1 cellular context compared by ENCODE assay signal in genomic region chr6:89145962-89146747, GRCh38.
TF ChIP-seq lines count a peak whose summit lies in the region.

PM20D2 (plus strand) TSS chr6:89146055; CDS start chr6:89146145, 90 bp downstream.

TF ChIP-seq in HEK293, 187 proteins besides CTCF, POLR2A, EP300 and RAD21 (continued from another document and continues in another):
- peak; percentile 62 for TF ChIP-seq ZBTB11 (tag by site-specific recombination; conservative IDR thresholded peaks at IDR 0.05; ENCODE audit: low read depth)
- no peak for TF ChIP-seq ZNF23 (tag by site-specific recombination; IDR thresholded peaks at IDR 0.05; ENCODE audit: borderline replicate concordance)
- TF ChIP-seq ZBTB44 (tag by site-specific recombination; IDR thresholded peaks at IDR 0.05): 0 out of 2 replicates have a peak, but pooled peaks have one; percentile 5
- TF ChIP-seq ZNF121 (tag by site-specific recombination; IDR thresholded peaks at IDR 0.05): peak; percentile 69; the same call in 1 of the 2 replicates
- no peak for TF ChIP-seq KLF7 (tag by site-specific recombination; IDR thresholded peaks at IDR 0.05; ENCODE audit: borderline replicate concordance)
- no peak for TF ChIP-seq HOXD13 (CRISPR knock-in tag; IDR thresholded peaks at IDR 0.05; ENCODE audit: borderline replicate concordance)
- TF ChIP-seq ZNF302 (tag by site-specific recombination; IDR thresholded peaks at IDR 0.05; ENCODE audit: low read depth): no peak
- no peak for TF ChIP-seq ZNF707 (tag by site-specific recombination; IDR thresholded peaks at IDR 0.05)
- no peak for TF ChIP-seq WT1 (tag by site-specific recombination; IDR thresholded peaks at IDR 0.05)
- peak; percentile 38; the same call in 1 of the 2 replicates for TF ChIP-seq ZNF449 (tag by site-specific recombination; IDR thresholded peaks at IDR 0.05)
- no peak for TF ChIP-seq PRDM1 (tag by site-specific recombination; IDR thresholded peaks at IDR 0.05)
- peak; percentile 70 for TF ChIP-seq PATZ1 (tag by site-specific recombination; IDR thresholded peaks at IDR 0.05)
- no peak for TF ChIP-seq ZNF423 (tag by site-specific recombination; IDR thresholded peaks at IDR 0.05)
- no peak for TF ChIP-seq ZNF133 (tag by site-specific recombination; IDR thresholded peaks at IDR 0.05)
- no peak for TF ChIP-seq ZNF292 (tag by site-specific recombination; IDR thresholded peaks at IDR 0.05; ENCODE audit: borderline replicate concordance, low read depth)
- TF ChIP-seq ZNF26 (tag by site-specific recombination; IDR thresholded peaks at IDR 0.05): no peak
- no peak for TF ChIP-seq ZNF514 (tag by site-specific recombination; IDR thresholded peaks at IDR 0.05)
- peak; percentile 42; the same call in 1 of the 2 replicates for TF ChIP-seq ZNF677 (tag by site-specific recombination; IDR thresholded peaks at IDR 0.05)
- TF ChIP-seq ZBTB7A (tag by site-specific recombination; IDR thresholded peaks at IDR 0.05; ENCODE audit: low read depth): 0 out of 2 replicates have a peak, but pooled peaks have one; percentile 27
- no peak for TF ChIP-seq ZNF184 (tag by site-specific recombination; IDR thresholded peaks at IDR 0.05)
- no peak for TF ChIP-seq ZNF610 (tag by site-specific recombination; IDR thresholded peaks at IDR 0.05; ENCODE audit: borderline replicate concordance)
- TF ChIP-seq ZFP37 (tag by site-specific recombination; IDR thresholded peaks at IDR 0.05): no peak
- no peak for TF ChIP-seq ZNF362 (tag by site-specific recombination; IDR thresholded peaks at IDR 0.05)
- no peak for TF ChIP-seq ELK4 (IDR thresholded peaks at IDR 0.05; ENCODE audit: borderline replicate concordance, low read depth, low read length)
- TF ChIP-seq ZNF843 (tag by site-specific recombination; IDR thresholded peaks at IDR 0.05): 0 out of 2 replicates have a peak, but pooled peaks have one; percentile 26
- TF ChIP-seq KLF16 (tag by site-specific recombination; IDR thresholded peaks at IDR 0.05): peak; percentile 74
- TF ChIP-seq ZBTB49 (tag by site-specific recombination; IDR thresholded peaks at IDR 0.05; ENCODE audit: low read depth): no peak
- no peak for TF ChIP-seq ATF2 (tag by site-specific recombination; IDR thresholded peaks at IDR 0.05; ENCODE audit: low read depth)
- TF ChIP-seq SP7 (tag by site-specific recombination; IDR thresholded peaks at IDR 0.05): no peak
- TF ChIP-seq ZNF596 (tag by site-specific recombination; IDR thresholded peaks at IDR 0.05): peak; percentile 53; the same call in 1 of the 2 replicates
- peak; percentile 63; the same call in 1 of the 2 replicates for TF ChIP-seq MEIS1 (CRISPR knock-in tag; IDR thresholded peaks at IDR 0.05; ENCODE audit: borderline replicate concordance)
- no peak for TF ChIP-seq ZNF488 (tag by site-specific recombination; IDR thresholded peaks at IDR 0.05)
- TF ChIP-seq ZNF350 (tag by site-specific recombination; IDR thresholded peaks at IDR 0.05): no peak
- no peak for TF ChIP-seq ZSCAN18 (tag by site-specific recombination; IDR thresholded peaks at IDR 0.05)
